Comparison of ENCODE assay signal across 10 cellular contexts in genomic region chr21:45088729-45089128, GRCh38.
"Had no signal": no experiment of that assay in that cellular context is flagged by ENCODE, and none has a peak within 500 bp of the region (broad histone marks: within the 10 kb centered on the region; RNA-seq: fewer than 3 reads in every experiment).

No MANE protein-coding gene starts in this region.

- H3K27me3 Mint-ChIP-seq: naive B cell had no signal

- H3K4me3 ChIP-seq: lung, transverse colon had no signal

- H3K27me3 ChIP-seq: transverse colon had no signal

- ATAC-seq: left cardiac atrium had no signal

- H3K9me3 Mint-ChIP-seq: activated naive CD4-positive, alpha-beta T cell treated with anti-CD3 and anti-CD28 coated beads, Interleukin-2, amount 50 U/mL, for 72 hours; naive B cell had no signal

- H3K27ac Mint-ChIP-seq: activated naive CD4-positive, alpha-beta T cell treated with anti-CD3 and anti-CD28 coated beads, Interleukin-2, amount 50 U/mL, for 72 hours had no signal

- H3K27ac ChIP-seq: transverse colon had no signal

- H3K36me3 ChIP-seq: transverse colon had no signal

- DNase-seq: activated CD4-positive, CD25-positive, alpha-beta regulatory T cell; activated CD8-positive, alpha-beta memory T cell treated with anti-CD3 and anti-CD28 coated beads, Interleukin-2, amount 50 U/mL, for 48 hours; hypothalamus; left cardiac atrium; naive B cell; retina; stimulated activated CD4-positive, alpha-beta T cell treated with anti-CD3 and anti-CD28 coated beads, Interleukin-15, amount 100 ng/mL, for 24 hours; transverse colon had no signal

- H3K9me3 ChIP-seq: transverse colon had no signal
